26 cellular contexts compared by ENCODE assay signal in genomic region chr19:33535176-33535575, GRCh38. TPM values are rescaled to one million over a fixed set of nuclear protein-coding genes. Genes with fewer than 3 reads are reported as not detected.
DNase-seq lines count a peak whose midpoint lies in the region; ATAC-seq, FAIRE-seq and TF ChIP-seq lines count a peak whose summit lies in the region.
"Had no signal": no experiment of that assay in that cellular context is flagged by ENCODE, and none has a peak within 500 bp of the region (broad histone marks: within the 10 kb centered on the region; RNA-seq: fewer than 3 reads in every experiment).

No MANE protein-coding gene starts in this region.

- H3K4me1 Mint-ChIP-seq in stimulated activated effector memory CD8-positive, alpha-beta T cell treated with anti-CD3 and anti-CD28 coated beads, Interleukin-12 subunit alpha, Interleukin-12 subunit beta, amount 100 ng/mL, for 72 hours: no peaks in the 10 kb centered on the region
- H3K4me1 Mint-ChIP-seq: B cell; CD8-positive, alpha-beta memory T cell; memory B cell had no signal

- no peaks in the 10 kb centered on the region for H3K9me3 Mint-ChIP-seq in stimulated activated effector memory CD8-positive, alpha-beta T cell treated with anti-CD3 and anti-CD28 coated beads, Interleukin-12 subunit alpha, Interleukin-12 subunit beta, amount 100 ng/mL, for 72 hours
- H3K9me3 Mint-ChIP-seq: CD8-positive, alpha-beta memory T cell; T-helper 1 cell treated with Interleukin-12 subunit alpha and Interleukin-12 subunit beta and Interleukin-4 antibody, amounts not matched to agents 30 μg/mL and 1 μg/mL, for 36 hours had no signal

- no peaks in the 10 kb centered on the region for H3K36me3 ChIP-seq in bronchial epithelial cell (ENCODE audit: control insufficient read depth, insufficient read depth, low read length)
- H3K36me3 ChIP-seq: heart left ventricle, SJSA1 had no signal

- ATAC-seq in stimulated activated effector memory CD8-positive, alpha-beta T cell treated with anti-CD3 and anti-CD28 coated beads, Interleukin-12 subunit alpha, Interleukin-12 subunit beta, amount 100 ng/mL, for 72 hours: no peak
- ATAC-seq: heart left ventricle, left colon had no signal

- TF ChIP-seq CTCF in bronchial epithelial cell (IDR thresholded peaks at IDR 0.05; ENCODE audit: insufficient read depth, low read length, severe bottlenecking): no peak

- no peaks in the 10 kb centered on the region for H3K27me3 ChIP-seq in bronchial epithelial cell (ENCODE audit: control insufficient read depth, insufficient read depth, low read length)

- no peak overlapping the region for H3K4me3 ChIP-seq in bronchial epithelial cell (ENCODE audit: low read depth, low read length)
- H3K4me3 ChIP-seq: heart left ventricle, SJSA1, smooth muscle cell had no signal

- peak; percentile 53 for DNase-seq in HT1080 (ENCODE audit: low read depth)
- peak; percentile 8 for DNase-seq in bronchial epithelial cell (ENCODE audit: low read depth)
- DNase-seq in kidney tubule cell (ENCODE audit: low spot score): peak; percentile 22
- DNase-seq in stimulated activated effector memory CD8-positive, alpha-beta T cell treated with anti-CD3 and anti-CD28 coated beads, Interleukin-12 subunit alpha, Interleukin-12 subunit beta, amount 100 ng/mL, for 72 hours (ENCODE audit: low spot score in 2 of 2): no peak
- no peak for DNase-seq in ureter (ENCODE audit: low spot score)
- DNase-seq in dermis blood vessel endothelial cell: no peak
- DNase-seq in globus pallidus (ENCODE audit: low spot score): no peak
- DNase-seq: activated gamma-delta T cell; CD8-positive, alpha-beta memory T cell; DMS153; GDM1; GOT3; heart left ventricle; Kasumi-1; left colon; NCI-H1048; NCI-H187 treated with DMSO at 0.1 percent for 48 hours; NCI-H526; retina had no signal

- no peak overlapping the region for H3K27ac Mint-ChIP-seq in stimulated activated effector memory CD8-positive, alpha-beta T cell treated with anti-CD3 and anti-CD28 coated beads, Interleukin-12 subunit alpha, Interleukin-12 subunit beta, amount 100 ng/mL, for 72 hours
- H3K27ac Mint-ChIP-seq: B cell; CD8-positive, alpha-beta memory T cell; memory B cell; T-helper 1 cell treated with Interleukin-12 subunit alpha and Interleukin-12 subunit beta and Interleukin-4 antibody, amounts not matched to agents 30 μg/mL and 1 μg/mL, for 36 hours had no signal

- H3K36me3 Mint-ChIP-seq in stimulated activated effector memory CD8-positive, alpha-beta T cell treated with anti-CD3 and anti-CD28 coated beads, Interleukin-12 subunit alpha, Interleukin-12 subunit beta, amount 100 ng/mL, for 72 hours: no peaks in the 10 kb centered on the region
- H3K36me3 Mint-ChIP-seq: CD8-positive, alpha-beta memory T cell had no signal

- no peak overlapping the region for H3K4me3 Mint-ChIP-seq in stimulated activated effector memory CD8-positive, alpha-beta T cell treated with anti-CD3 and anti-CD28 coated beads, Interleukin-12 subunit alpha, Interleukin-12 subunit beta, amount 100 ng/mL, for 72 hours
- H3K4me3 Mint-ChIP-seq: B cell; memory B cell; T-helper 1 cell treated with Interleukin-12 subunit alpha and Interleukin-12 subunit beta and Interleukin-4 antibody, amounts not matched to agents 30 μg/mL and 1 μg/mL, for 36 hours had no signal

- FAIRE-seq in bronchial epithelial cell (lab: Jason Lieb, UNC): no peak
- FAIRE-seq: colon, RCC 7860 had no signal

RNA-seq across cellular contexts. Expression of gene PEPD, which starts 13.6 kb away (rescaled TPM):
- 79.9 and 90.9 TPM in 2 replicates for total RNA-seq in HT1080 (2014; rRNA removed; shearing (Covaris generic))
- 72.5 and 77.9 TPM in 2 replicates for polyA plus RNA-seq in HT1080 (2015; cell fraction: cytosol; rRNA removed)
- 68.0 and 71.9 TPM in 2 replicates for polyA plus RNA-seq in HT1080 (2015; cell fraction: nucleus; rRNA removed)
- total RNA-seq in bronchial epithelial cell: 33.7 and 35.8 TPM in 2 replicates
- 86.6 TPM for total RNA-seq in ureter
- total RNA-seq in dermis blood vessel endothelial cell: 70.5 and 78.8 TPM in 2 replicates

Comparison
In these comparisons a context has a peak if more than half of its experiments do, and no peak if none do; other contexts are left out.
1. DNase-seq: peak in HT1080 (single experiment), bronchial epithelial cell (single experiment) and kidney tubule cell (single experiment); none in stimulated activated effector memory CD8-positive, alpha-beta T cell treated with anti-CD3 and anti-CD28 coated beads, Interleukin-12 subunit alpha, Interleukin-12 subunit beta, amount 100 ng/mL, for 72 hours (0 of 2), ureter (single experiment), dermis blood vessel endothelial cell (single experiment) and globus pallidus (single experiment).